In the genomic region with DNA sequence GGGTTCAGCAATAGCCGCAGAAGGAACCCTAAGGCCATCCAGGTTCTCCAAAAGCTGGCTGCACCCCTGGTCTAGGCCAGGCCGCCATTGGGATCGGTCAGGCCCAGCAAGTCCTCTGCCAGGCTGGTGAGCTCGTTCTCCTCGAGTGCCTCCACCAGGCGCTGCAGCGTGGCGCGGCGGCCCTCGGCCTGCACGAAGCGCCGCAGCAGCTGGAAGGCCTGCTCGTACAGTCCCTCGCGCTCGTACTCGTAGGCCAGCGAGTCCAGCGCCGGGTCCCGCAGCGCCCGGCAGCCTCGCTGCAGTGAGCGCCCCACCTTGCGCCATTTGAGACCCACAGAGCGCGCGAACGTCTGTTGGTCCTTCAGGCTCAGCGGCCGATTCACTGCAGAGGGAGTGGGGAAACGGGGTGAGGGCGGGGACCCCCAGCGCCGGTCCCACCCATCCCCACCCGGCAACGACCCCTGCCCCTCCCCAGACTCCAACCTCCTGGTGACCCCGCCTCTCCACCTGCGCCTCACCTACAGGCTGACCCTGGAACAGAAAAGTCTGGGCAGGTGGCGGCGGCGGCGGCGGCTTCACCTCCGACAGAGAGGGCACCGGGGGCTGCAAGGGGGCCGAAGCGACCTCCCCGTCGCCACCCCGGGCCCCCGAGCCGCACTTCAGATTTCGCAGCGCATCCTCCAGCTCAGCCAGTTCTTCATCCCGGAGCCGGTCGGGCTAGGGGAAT, we compare ENCODE assay signal across 1 cellular context.
TF ChIP-seq lines count a peak whose summit lies in the region.

No MANE protein-coding gene starts in this region.

TF ChIP-seq in GM12878, 131 proteins besides CTCF, POLR2A, EP300 and RAD21:
- TF ChIP-seq MXI1 (IDR thresholded peaks at IDR 0.05; ENCODE audit: low read depth, low read length) (no peak), STAT3 (IDR thresholded peaks at IDR 0.05; ENCODE audit: low read depth, low read length) (no peak), MYC (IDR thresholded peaks at IDR 0.05; ENCODE audit: insufficient read depth, insufficient read length, insufficient replicate concordance, low read length, severe bottlenecking) (no peak), JUNB (IDR thresholded peaks at IDR 0.05) (no peak), EED (IDR thresholded peaks at IDR 0.05; ENCODE audit: low read depth) (no peak), ASH2L (IDR thresholded peaks at IDR 0.05; ENCODE audit: borderline replicate concordance, low read depth) (no peak), TBL1XR1 (IDR thresholded peaks at IDR 0.05; ENCODE audit: low read depth, low read length) (no peak), NFIC (IDR thresholded peaks at IDR 0.05; ENCODE audit: low read depth, low read length) (no peak), RAD51 (IDR thresholded peaks at IDR 0.05) (no peak), CHD4 (IDR thresholded peaks at IDR 0.05) (no peak), JUND (IDR thresholded peaks at IDR 0.05; ENCODE audit: low read depth, low read length) (no peak), SRF (IDR thresholded peaks at IDR 0.05; ENCODE audit: low read depth in 2 of 2, low read length in 2 of 2) (no peak), TCF7 (IDR thresholded peaks at IDR 0.05; ENCODE audit: borderline replicate concordance) (no peak), PAX8 (IDR thresholded peaks at IDR 0.05) (no peak), YBX1 (IDR thresholded peaks at IDR 0.05) (no peak)
- TF ChIP-seq, protein P1, sequence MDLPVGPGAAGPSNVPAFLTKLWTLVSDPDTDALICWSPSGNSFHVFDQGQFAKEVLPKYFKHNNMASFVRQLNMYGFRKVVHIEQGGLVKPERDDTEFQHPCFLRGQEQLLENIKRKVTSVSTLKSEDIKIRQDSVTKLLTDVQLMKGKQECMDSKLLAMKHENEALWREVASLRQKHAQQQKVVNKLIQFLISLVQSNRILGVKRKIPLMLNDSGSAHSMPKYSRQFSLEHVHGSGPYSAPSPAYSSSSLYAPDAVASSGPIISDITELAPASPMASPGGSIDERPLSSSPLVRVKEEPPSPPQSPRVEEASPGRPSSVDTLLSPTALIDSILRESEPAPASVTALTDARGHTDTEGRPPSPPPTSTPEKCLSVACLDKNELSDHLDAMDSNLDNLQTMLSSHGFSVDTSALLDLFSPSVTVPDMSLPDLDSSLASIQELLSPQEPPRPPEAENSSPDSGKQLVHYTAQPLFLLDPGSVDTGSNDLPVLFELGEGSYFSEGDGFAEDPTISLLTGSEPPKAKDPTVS (IDR thresholded peaks at IDR 0.05; ENCODE audit: low read depth, low read length), result no peak
- TF ChIP-seq, protein P2, sequence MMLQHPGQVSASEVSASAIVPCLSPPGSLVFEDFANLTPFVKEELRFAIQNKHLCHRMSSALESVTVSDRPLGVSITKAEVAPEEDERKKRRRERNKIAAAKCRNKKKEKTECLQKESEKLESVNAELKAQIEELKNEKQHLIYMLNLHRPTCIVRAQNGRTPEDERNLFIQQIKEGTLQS (IDR thresholded peaks at IDR 0.05; ENCODE audit: borderline replicate concordance, extremely low read depth, low read depth, low read length), result no peak
- TF ChIP-seq, protein P3, sequence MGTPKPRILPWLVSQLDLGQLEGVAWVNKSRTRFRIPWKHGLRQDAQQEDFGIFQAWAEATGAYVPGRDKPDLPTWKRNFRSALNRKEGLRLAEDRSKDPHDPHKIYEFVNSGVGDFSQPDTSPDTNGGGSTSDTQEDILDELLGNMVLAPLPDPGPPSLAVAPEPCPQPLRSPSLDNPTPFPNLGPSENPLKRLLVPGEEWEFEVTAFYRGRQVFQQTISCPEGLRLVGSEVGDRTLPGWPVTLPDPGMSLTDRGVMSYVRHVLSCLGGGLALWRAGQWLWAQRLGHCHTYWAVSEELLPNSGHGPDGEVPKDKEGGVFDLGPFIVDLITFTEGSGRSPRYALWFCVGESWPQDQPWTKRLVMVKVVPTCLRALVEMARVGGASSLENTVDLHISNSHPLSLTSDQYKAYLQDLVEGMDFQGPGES (IDR thresholded peaks at IDR 0.05), result no peak
- TF ChIP-seq, protein P4, sequence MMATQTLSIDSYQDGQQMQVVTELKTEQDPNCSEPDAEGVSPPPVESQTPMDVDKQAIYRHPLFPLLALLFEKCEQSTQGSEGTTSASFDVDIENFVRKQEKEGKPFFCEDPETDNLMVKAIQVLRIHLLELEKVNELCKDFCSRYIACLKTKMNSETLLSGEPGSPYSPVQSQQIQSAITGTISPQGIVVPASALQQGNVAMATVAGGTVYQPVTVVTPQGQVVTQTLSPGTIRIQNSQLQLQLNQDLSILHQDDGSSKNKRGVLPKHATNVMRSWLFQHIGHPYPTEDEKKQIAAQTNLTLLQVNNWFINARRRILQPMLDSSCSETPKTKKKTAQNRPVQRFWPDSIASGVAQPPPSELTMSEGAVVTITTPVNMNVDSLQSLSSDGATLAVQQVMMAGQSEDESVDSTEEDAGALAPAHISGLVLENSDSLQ (IDR thresholded peaks at IDR 0.05), result no peak
